1 cellular context compared by ENCODE assay signal in the genomic region with DNA sequence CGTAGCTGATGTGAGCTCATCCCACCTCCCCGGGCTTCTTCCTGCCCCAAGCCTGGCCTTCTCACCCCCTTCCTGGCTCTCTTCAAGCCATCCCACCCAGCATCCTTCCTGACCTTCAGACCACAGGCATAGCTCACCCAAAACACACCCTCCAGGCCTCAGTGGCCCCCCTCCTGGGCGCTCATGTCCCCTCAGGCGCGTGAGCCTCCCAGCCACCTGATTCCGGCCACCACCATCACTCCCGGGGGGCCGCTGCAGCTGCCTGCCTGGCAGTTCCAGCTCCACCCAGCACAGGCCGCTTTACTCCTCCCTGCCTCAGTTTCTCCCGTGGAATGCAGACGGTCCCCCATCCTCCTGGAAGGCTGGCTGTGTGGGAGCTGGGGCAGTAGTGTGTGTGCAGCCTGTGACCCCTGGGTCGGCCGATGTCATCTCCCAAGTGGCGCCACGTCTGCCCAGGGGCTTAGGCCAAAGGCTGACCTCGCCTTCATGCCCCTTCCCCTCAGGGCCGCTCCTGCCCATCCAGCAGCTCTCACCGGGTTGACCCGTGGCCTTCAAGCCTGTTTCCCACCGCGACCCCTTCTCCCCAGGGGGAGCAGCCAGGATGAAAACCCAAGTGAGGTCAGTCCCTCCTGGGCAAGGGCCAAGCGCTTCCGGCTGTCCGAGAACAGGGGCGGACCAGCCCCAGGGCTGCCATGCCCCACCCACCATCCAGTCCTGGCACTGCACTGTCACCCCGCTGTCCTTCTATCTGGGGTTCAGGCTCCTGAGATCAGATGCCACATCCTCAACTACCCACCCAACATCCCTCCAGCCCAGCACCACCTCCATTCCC.
TF ChIP-seq lines count a peak whose summit lies in the region.

No MANE protein-coding gene starts in this region.

TF ChIP-seq in K562, 482 proteins besides CTCF, POLR2A, EP300 and RAD21:
- no peak for TF ChIP-seq NR3C1 (CRISPR knock-in tag; IDR thresholded peaks at IDR 0.05)
- TF ChIP-seq TEAD4 (IDR thresholded peaks at IDR 0.05; ENCODE audit: low read length), result no peak
- 0 out of 2 replicates have a peak, but pooled peaks have one; percentile 23 for TF ChIP-seq TEAD4 (CRISPR knock-in tag; IDR thresholded peaks at IDR 0.05; ENCODE audit: borderline replicate concordance)
